In the genomic region with DNA sequence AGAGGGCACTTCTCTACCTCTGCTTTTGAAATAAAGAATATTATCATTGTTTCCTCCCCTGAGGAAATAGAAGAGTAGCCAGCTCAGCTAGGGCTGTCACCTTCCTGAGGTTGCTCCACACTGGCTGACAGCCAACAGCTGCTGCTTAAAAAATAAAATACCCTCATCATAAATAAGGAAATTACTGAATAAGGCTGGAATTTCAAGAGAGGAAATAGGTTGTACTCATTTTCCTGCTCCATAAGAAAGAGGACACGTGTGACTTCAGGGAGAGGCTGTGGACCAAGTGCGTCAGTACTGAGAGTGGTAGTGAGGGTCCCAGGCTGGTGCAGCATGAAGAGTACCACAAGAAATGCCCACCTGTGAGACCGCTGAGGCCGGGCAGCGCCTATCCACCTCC, we compare ENCODE assay signal across 19 cellular contexts. TPM values are rescaled to one million over a fixed set of nuclear protein-coding genes. Genes with fewer than 3 reads are reported as not detected.
DNase-seq lines count a peak whose midpoint lies in the region; ATAC-seq, FAIRE-seq and TF ChIP-seq lines count a peak whose summit lies in the region.
"Had no signal": no experiment of that assay in that cellular context is flagged by ENCODE, and none has a peak within 500 bp of the region (broad histone marks: within the 10 kb centered on the region; RNA-seq: fewer than 3 reads in every experiment).

No MANE protein-coding gene starts in this region.

- no peak for TF ChIP-seq CTCF in gastrocnemius medialis (IDR thresholded peaks at IDR 0.05 in 4 of 5, conservative IDR thresholded peaks at IDR 0.05 in 1 of 5)
- no peak for TF ChIP-seq CTCF in hepatocyte (IDR thresholded peaks at IDR 0.05; ENCODE audit: poor library complexity)

- H3K36me3 ChIP-seq in gastrocnemius medialis (no peaks in the 10 kb centered on the region), hepatocyte (replicated peaks; ENCODE audit: insufficient read depth, low read depth) (no peaks in the 10 kb centered on the region)

- peak in 1 of 2 donors; percentile 51 for TF ChIP-seq POLR2A in gastrocnemius medialis (IDR thresholded peaks at IDR 0.05)

- H3K27me3 ChIP-seq in gastrocnemius medialis (no peaks in the 10 kb centered on the region), hepatocyte (peaks cover 3% of the 10 kb centered on the region)

- H3K9me2 ChIP-seq in hepatocyte (replicated peaks; ENCODE audit: insufficient read depth): no peaks in the 10 kb centered on the region

- H3K9me3 ChIP-seq in gastrocnemius medialis: no peaks in the 10 kb centered on the region
- no peaks in the 10 kb centered on the region for H3K9me3 ChIP-seq in hepatocyte (ENCODE audit: low read depth)

- peak; percentile 39 to 71 for ATAC-seq in gastrocnemius medialis
- ATAC-seq: foreskin keratinocyte had no signal

- no peaks in the 10 kb centered on the region for H3K79me2 ChIP-seq in hepatocyte

- H3K4me1 ChIP-seq in gastrocnemius medialis: peaks cover 0 to 4% of the 10 kb centered on the region in 2 donors
- no peaks in the 10 kb centered on the region for H3K4me1 ChIP-seq in hepatocyte (ENCODE audit: insufficient read depth)
- H3K4me1 ChIP-seq: foreskin keratinocyte had no signal

- in situ Hi-C loops in gastrocnemius medialis (cut with MboI; ENCODE audit: low sequenced_read_pairs in 4 of 4): no loop called here

- WGBS in hepatocyte (ENCODE audit: low lambda C conversion rate, missing lambda C conversion rate): 92% methylated on average over 5 of the region's 5 CpGs

- no peak for FAIRE-seq in RCC 7860 (lab: Jason Lieb, UNC)

- H3K4me3 ChIP-seq in gastrocnemius medialis (peak overlapping the region in 1 of 4 donors; percentile 13), hepatocyte (no peak overlapping the region)
- H3K4me3 ChIP-seq: skin epidermis had no signal

- H3K4me2 ChIP-seq in hepatocyte: no peak overlapping the region

- no peak overlapping the region for H2AFZ ChIP-seq in hepatocyte

- no peaks in the 10 kb centered on the region for H4K20me1 ChIP-seq in hepatocyte (ENCODE audit: insufficient read depth, poor library complexity, severe bottlenecking)

- intact Hi-C loops in gastrocnemius medialis (cut with DNase I; ENCODE audit: low total_unique reads) (no loop called here), posterior vena cava (cut with DNase I) (no loop called here)

- DNase-seq in HT1080 (ENCODE audit: low read depth) (peak; percentile 93), dermis blood vessel endothelial cell (peak; percentile 97), iris pigment epithelial cell (ENCODE audit: low read depth) (peak; percentile 28), gastrocnemius medialis (no peak), DMS114 treated with DMSO at 0.1 percent for 48 hours (lab: John Stamatoyannopoulos, UW; ENCODE audit: unreplicated experiment) (no peak), RCC 7860 (ENCODE audit: low spot score) (no peak), hepatocyte (ENCODE audit: low spot score) (no peak), posterior vena cava (ENCODE audit: low spot score) (no peak)
- DNase-seq: activated CD4-positive, alpha-beta T cell treated with anti-CD3 and anti-CD28 coated beads, Interleukin-2, amount 50 U/mL, for 48 hours; activated naive CD8-positive, alpha-beta T cell treated with anti-CD3 and anti-CD28 coated beads for 36 hours; activated T-cell treated with anti-CD3 and anti-CD28 coated beads, Interleukin-2, amount 50 U/mL, for 24 hours; caudate nucleus; HFFc6; MV-4-11; NCI-H1930; NCI-H524; OCI-M1 had no signal

- H3K27ac ChIP-seq in gastrocnemius medialis: peak overlapping the region; percentile 59 to 72 (median 62)
- no peak overlapping the region for H3K27ac ChIP-seq in hepatocyte
- H3K27ac ChIP-seq: foreskin keratinocyte had no signal

RNA-seq across cellular contexts. Expression of gene C2CD4B, which starts 8.1 kb away (rescaled TPM):
- total RNA-seq in HT1080 (2014; rRNA removed; shearing (Covaris generic)): not detected in 2 replicates
- not detected in 2 replicates for polyA plus RNA-seq in HT1080 (2015; cell fraction: cytosol; rRNA removed)
- not detected in 2 replicates for polyA plus RNA-seq in HT1080 (2015; cell fraction: nucleus; rRNA removed)
- total RNA-seq in dermis blood vessel endothelial cell (34.9 and 96.0 TPM in 2 replicates), gastrocnemius medialis (1 to 10 TPM; 1.5 to 3.2 (median 2.2) TPM), hepatocyte (1.0 and 2.0 TPM in 2 replicates), posterior vena cava (1 to 10 TPM; 1.1 to 2.0 TPM)
- 2.6 and 6.2 TPM in 2 replicates for polyA plus RNA-seq in hepatocyte
- total RNA-seq: activated naive CD8-positive, alpha-beta T cell treated with anti-CD3 and anti-CD28 coated beads for 36 hours; foreskin keratinocyte; HFFc6 had no signal
- polyA plus RNA-seq: foreskin keratinocyte had no signal

Comparison
In these comparisons a context has a peak if more than half of its experiments do, and no peak if none do; other contexts are left out.
1. DNase-seq: peak in HT1080 (single experiment), dermis blood vessel endothelial cell (single experiment) and iris pigment epithelial cell (single experiment); none in gastrocnemius medialis (0 of 2), DMS114 treated with DMSO at 0.1 percent for 48 hours (single experiment), RCC 7860 (single experiment), hepatocyte (single experiment) and posterior vena cava (single experiment).